Comparison of ENCODE assay signal across 8 cellular contexts in the genomic region with DNA sequence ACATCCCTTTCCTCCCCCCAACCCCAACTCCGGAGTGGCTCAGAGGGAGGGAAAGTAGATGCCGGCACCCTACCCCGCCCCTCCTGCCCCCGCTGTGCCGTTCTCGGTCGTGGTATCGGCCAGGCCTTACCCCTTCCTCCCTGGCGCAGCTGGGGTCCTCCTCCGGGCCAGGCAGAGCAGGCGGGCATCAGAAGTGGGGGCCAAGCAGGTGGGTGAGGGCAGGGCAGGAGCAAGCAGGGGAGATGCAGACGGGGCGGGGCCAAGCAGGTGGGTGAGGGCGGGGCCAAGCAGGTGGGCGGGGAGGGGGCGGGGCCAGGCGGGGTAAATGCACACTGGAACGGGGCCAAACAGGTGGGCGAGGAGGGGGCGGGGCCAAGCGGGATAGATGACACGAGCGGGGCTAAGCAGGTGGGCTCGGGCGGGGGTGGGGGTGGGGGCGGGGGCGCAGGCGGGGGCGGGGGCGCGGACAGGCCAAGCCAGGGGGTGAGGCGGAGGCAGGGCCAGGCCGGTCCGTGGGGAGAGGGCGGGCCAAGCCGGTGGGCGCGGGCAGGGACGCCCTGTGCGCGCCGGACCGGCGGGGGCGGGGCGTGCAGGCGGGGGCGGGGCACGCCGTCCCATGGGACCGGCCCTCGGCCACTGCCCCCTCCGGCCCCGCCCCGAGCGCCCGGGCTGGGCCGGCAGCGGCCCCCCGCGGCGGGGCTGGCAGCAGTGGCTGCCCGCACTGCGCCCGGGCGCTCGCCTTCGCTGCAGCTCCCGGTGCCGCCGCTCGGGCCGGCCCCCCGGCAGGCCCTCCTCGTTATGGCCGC. TPM values are rescaled to one million over a fixed set of nuclear protein-coding genes. Genes with fewer than 3 reads are reported as not detected.
DNase-seq lines count a peak whose midpoint lies in the region.

A gene with protein sequence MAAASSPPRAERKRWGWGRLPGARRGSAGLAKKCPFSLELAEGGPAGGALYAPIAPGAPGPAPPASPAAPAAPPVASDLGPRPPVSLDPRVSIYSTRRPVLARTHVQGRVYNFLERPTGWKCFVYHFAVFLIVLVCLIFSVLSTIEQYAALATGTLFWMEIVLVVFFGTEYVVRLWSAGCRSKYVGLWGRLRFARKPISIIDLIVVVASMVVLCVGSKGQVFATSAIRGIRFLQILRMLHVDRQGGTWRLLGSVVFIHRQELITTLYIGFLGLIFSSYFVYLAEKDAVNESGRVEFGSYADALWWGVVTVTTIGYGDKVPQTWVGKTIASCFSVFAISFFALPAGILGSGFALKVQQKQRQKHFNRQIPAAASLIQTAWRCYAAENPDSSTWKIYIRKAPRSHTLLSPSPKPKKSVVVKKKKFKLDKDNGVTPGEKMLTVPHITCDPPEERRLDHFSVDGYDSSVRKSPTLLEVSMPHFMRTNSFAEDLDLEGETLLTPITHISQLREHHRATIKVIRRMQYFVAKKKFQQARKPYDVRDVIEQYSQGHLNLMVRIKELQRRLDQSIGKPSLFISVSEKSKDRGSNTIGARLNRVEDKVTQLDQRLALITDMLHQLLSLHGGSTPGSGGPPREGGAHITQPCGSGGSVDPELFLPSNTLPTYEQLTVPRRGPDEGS (plus strand): TSS at position 708 of the 806 bp plus-strand sequence. CDS start 91 bp downstream, at position 799.
A gene with protein sequence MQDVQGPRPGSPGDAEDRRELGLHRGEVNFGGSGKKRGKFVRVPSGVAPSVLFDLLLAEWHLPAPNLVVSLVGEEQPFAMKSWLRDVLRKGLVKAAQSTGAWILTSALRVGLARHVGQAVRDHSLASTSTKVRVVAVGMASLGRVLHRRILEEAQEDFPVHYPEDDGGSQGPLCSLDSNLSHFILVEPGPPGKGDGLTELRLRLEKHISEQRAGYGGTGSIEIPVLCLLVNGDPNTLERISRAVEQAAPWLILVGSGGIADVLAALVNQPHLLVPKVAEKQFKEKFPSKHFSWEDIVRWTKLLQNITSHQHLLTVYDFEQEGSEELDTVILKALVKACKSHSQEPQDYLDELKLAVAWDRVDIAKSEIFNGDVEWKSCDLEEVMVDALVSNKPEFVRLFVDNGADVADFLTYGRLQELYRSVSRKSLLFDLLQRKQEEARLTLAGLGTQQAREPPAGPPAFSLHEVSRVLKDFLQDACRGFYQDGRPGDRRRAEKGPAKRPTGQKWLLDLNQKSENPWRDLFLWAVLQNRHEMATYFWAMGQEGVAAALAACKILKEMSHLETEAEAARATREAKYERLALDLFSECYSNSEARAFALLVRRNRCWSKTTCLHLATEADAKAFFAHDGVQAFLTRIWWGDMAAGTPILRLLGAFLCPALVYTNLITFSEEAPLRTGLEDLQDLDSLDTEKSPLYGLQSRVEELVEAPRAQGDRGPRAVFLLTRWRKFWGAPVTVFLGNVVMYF (N-terminal part only) (minus strand): TSS at position 214 of the 806 bp plus-strand sequence. CDS start 21,478 bp downstream, outside the sequence.

- H3K36me3 Mint-ChIP-seq in activated naive CD4-positive, alpha-beta T cell treated with anti-CD3 and anti-CD28 coated beads, Interleukin-2, amount 10 ng/mL, durations not matched to agents 7 days and 5 days = peaks cover 11% of the 10 kb centered on the region

- H3K27ac ChIP-seq in iPS-18a (ENCODE audit: low read length) = no peak within 1 kb of the TSS

- peak; percentile 49 to 75 for DNase-seq in HAP-1 (ENCODE audit: low spot score in 2 of 2)
- DNase-seq in SK-MEL-5 (ENCODE audit: low read depth, low spot score) = peak; percentile 37
- DNase-seq in activated naive CD4-positive, alpha-beta T cell treated with anti-CD3 and anti-CD28 coated beads, Interleukin-2, amount 10 ng/mL, durations not matched to agents 7 days and 5 days = peak; percentile 83
- peak; percentile 78 to 85 for DNase-seq in stimulated activated CD4-positive, alpha-beta T cell treated with anti-CD3 and anti-CD28 coated beads, Interleukin-1b, Interleukin-23, amount 100 ng/mL, for 4 hours (ENCODE audit: low read depth in 2 of 2)
- no peak for DNase-seq in NCI-H187 treated with DMSO at 0.1 percent for 48 hours (lab: John Stamatoyannopoulos, UW)
- no peak for DNase-seq in DMS79 treated with DMSO at 0.1 percent for 48 hours (lab: John Stamatoyannopoulos, UW)
- no peak for DNase-seq in HuH-7 (ENCODE audit: low spot score)

- H3K4me1 Mint-ChIP-seq in activated naive CD4-positive, alpha-beta T cell treated with anti-CD3 and anti-CD28 coated beads, Interleukin-2, amount 10 ng/mL, durations not matched to agents 7 days and 5 days = peaks cover 38% of the 10 kb centered on the region

- H3K9me3 Mint-ChIP-seq in activated naive CD4-positive, alpha-beta T cell treated with anti-CD3 and anti-CD28 coated beads, Interleukin-2, amount 10 ng/mL, durations not matched to agents 7 days and 5 days = no peaks in the 10 kb centered on the region

- H3K9ac ChIP-seq in iPS-18a (ENCODE audit: low read length) = no peak within 1 kb of the TSS

- H3K9me3 ChIP-seq in HAP-1 (no peaks in the 10 kb centered on the region), iPS-18a (ENCODE audit: control insufficient read depth, low read depth, low read length) (no peaks in the 10 kb centered on the region)

- peak within 1 kb of the TSS; percentile 73 for H3K27ac Mint-ChIP-seq in activated naive CD4-positive, alpha-beta T cell treated with anti-CD3 and anti-CD28 coated beads, Interleukin-2, amount 10 ng/mL, durations not matched to agents 7 days and 5 days

- in situ Hi-C loops in HAP-1 (cut with MboI; ENCODE audit: low sequenced_read_pairs) (no loop called here), SK-MEL-5 (cut with HindIII; ENCODE audit: low pct_unique_long_range_greater_than_20kb, low sequenced_read_pairs) (no loop called here)

- CTCF ChIA-PET in activated naive CD4-positive, alpha-beta T cell treated with anti-CD3 and anti-CD28 coated beads, Interleukin-2, amount 10 ng/mL, durations not matched to agents 7 days and 5 days (lab: Charles Lee) = interaction anchor here (1.1 to 2.0 kb wide), 2 partner anchors 88 to 448 kb away, joined by 3 to 15 read pairs; no protein-coding TSS in a partner anchor

- H3K27me3 ChIP-seq in HAP-1 (ENCODE audit: low read depth) (0 out of 2 replicates have a peak, but pooled peaks cover 3% of the 10 kb centered on the region), iPS-18a (ENCODE audit: control insufficient read depth, insufficient read depth, low read length) (peaks cover 71% of the 10 kb centered on the region)

- peaks cover 41% of the 10 kb centered on the region for H3K27me3 Mint-ChIP-seq in activated naive CD4-positive, alpha-beta T cell treated with anti-CD3 and anti-CD28 coated beads, Interleukin-2, amount 10 ng/mL, durations not matched to agents 7 days and 5 days

- H3K36me3 ChIP-seq in HAP-1 (replicated peaks) = no peaks in the 10 kb centered on the region
- H3K36me3 ChIP-seq in iPS-18a (ENCODE audit: control insufficient read depth, low read depth, low read length) = no peaks in the 10 kb centered on the region

- H3K4me1 ChIP-seq in HAP-1 (no peaks in the 10 kb centered on the region), iPS-18a (ENCODE audit: control insufficient read depth, low read depth, low read length) (no peaks in the 10 kb centered on the region)

- H3K4me3 Mint-ChIP-seq in activated naive CD4-positive, alpha-beta T cell treated with anti-CD3 and anti-CD28 coated beads, Interleukin-2, amount 10 ng/mL, durations not matched to agents 7 days and 5 days = peak within 1 kb of the TSS; percentile 97

- H3K4me3 ChIP-seq in HAP-1 = peak within 1 kb of the TSS; percentile 29
- peak within 1 kb of the TSS; percentile 41 for H3K4me3 ChIP-seq in iPS-18a (ENCODE audit: low read length)

RNA-seq across cellular contexts. Expression of the first gene that starts in this region (rescaled TPM):
- 0.71 TPM in 1 of 2 replicates, not detected in the other for total RNA-seq in SK-MEL-5 (2014; rRNA removed; shearing (Covaris generic))
- polyA plus RNA-seq in SK-MEL-5 (2015; cell fraction: cytosol; rRNA removed) = 0.86 and 2.2 TPM in 2 replicates
- 0.50 and 4.7 TPM in 2 replicates for polyA plus RNA-seq in SK-MEL-5 (2015; cell fraction: nucleus; rRNA removed)

RNA-seq across cellular contexts. Expression of the second gene that starts in this region (rescaled TPM):
- not detected in 2 replicates for total RNA-seq in SK-MEL-5 (2014; rRNA removed; shearing (Covaris generic))
- polyA plus RNA-seq in SK-MEL-5 (2015; cell fraction: cytosol; rRNA removed) = not detected in 2 replicates
- polyA plus RNA-seq in SK-MEL-5 (2015; cell fraction: nucleus; rRNA removed) = not detected in 2 replicates

Comparison
In these comparisons a context has a peak if more than half of its experiments do, and no peak if none do; other contexts are left out.
1. DNase-seq: peak in HAP-1 (2 of 2), SK-MEL-5 (single experiment), activated naive CD4-positive, alpha-beta T cell treated with anti-CD3 and anti-CD28 coated beads, Interleukin-2, amount 10 ng/mL, durations not matched to agents 7 days and 5 days (single experiment) and stimulated activated CD4-positive, alpha-beta T cell treated with anti-CD3 and anti-CD28 coated beads, Interleukin-1b, Interleukin-23, amount 100 ng/mL, for 4 hours (2 of 2); none in NCI-H187 treated with DMSO at 0.1 percent for 48 hours (single experiment), DMS79 treated with DMSO at 0.1 percent for 48 hours (single experiment) and HuH-7 (single experiment).